ENCODE assay signal across 8 cellular contexts in the genomic region with DNA sequence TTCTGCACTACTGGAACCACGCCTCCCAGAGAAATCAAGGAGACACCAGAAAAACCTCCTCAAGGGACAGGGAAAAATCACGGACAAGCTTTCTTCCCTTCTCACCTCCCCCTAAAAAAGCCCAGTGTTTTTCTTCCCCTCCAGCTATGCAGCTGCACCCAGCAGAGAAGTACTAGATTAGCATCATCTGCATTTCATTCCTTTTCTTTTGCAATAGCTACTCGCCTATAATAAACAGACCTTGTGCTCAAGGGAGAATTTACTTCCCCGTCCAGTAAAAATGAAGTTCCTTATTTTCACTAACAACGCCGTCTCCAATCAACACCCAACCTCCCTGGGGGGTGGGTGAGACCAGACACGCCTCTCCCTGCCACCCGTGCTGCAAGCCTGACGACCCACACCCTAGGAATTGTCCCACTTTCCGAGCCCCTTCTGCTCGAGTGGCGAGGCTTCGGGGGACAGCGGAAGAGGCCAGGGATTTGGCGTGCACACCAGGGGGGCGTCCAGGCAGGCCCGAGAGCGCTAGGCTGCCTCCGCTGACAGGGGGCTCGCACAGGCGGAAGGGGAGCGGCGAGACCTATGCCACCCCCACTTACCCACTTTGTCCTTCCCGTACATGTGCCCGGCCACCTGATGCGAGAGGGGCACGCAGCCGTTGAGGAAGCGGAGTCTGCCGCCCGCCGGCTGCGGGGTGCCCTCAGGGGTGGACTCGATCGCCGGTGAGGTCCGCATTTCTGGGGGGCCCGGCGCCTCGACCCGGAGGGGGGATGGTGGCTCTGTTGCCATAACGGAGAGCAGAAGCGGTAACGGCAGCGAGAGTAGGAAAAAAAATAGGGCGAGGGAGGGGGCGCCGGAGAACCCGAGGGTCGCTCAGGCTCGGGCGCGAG. TPM values are rescaled to one million over a fixed set of nuclear protein-coding genes. Genes with fewer than 3 reads are reported as not detected.
DNase-seq lines count a peak whose midpoint lies in the region; ATAC-seq, FAIRE-seq and TF ChIP-seq lines count a peak whose summit lies in the region.

No MANE protein-coding gene starts in this region.

- TF ChIP-seq EP300 in A549 (IDR thresholded peaks at IDR 0.05), result no peak
- TF ChIP-seq EP300 in SK-N-SH (IDR thresholded peaks at IDR 0.05; ENCODE audit: borderline replicate concordance in 1 of 2, low read depth in 1 of 2, low read length in 1 of 2), result no peak

- H3K4me1 ChIP-seq in A549 (peaks cover 34% of the 10 kb centered on the region; the same call in 2 of the 3 replicates), SK-N-SH (ENCODE audit: control insufficient read depth in 1 of 2, insufficient read depth in 2 of 2, low read depth in 1 of 2, low read length in 1 of 2) (peaks cover 8 to 11% of the 10 kb centered on the region in 2 experiments; a peak in 3 of 4 replicates), parathyroid adenoma (peaks cover 5% of the 10 kb centered on the region)

- no peaks in the 10 kb centered on the region for H3K9me2 ChIP-seq in SK-N-SH

- WGBS in A549 (ENCODE audit: missing lambda C conversion rate), result 2% methylated on average over 20 of the region's 53 CpGs
- WGBS in SK-N-SH (ENCODE audit: low lambda C conversion rate), result 1% methylated on average over 22 of the region's 53 CpGs

- peaks cover 25% of the 10 kb centered on the region for H3F3A ChIP-seq in SK-N-SH (replicated peaks; ENCODE audit: insufficient read depth)

- peaks cover 0 to under 1% of the 10 kb centered on the region in 2 experiments for H3K36me3 ChIP-seq in SK-N-SH (replicated peaks in 1 of 2; ENCODE audit: control insufficient read depth in 1 of 2, insufficient read depth in 2 of 2, low read length in 1 of 2)
- no peaks in the 10 kb centered on the region for H3K36me3 ChIP-seq in parathyroid adenoma (ENCODE audit: control insufficient read depth, insufficient read depth, low read length)

- H3K79me2 ChIP-seq in SK-N-SH (ENCODE audit: insufficient read depth) (peaks cover 76% of the 10 kb centered on the region), parathyroid adenoma (peaks cover 53% of the 10 kb centered on the region)

- H3K4me2 ChIP-seq in A549 (peak overlapping the region; percentile 96), SK-N-SH (peak overlapping the region; percentile 87), parathyroid adenoma (ENCODE audit: low read length) (peak overlapping the region; percentile 83)

- H3K9ac ChIP-seq in SK-N-SH (peak overlapping the region; percentile 77), parathyroid adenoma (peak overlapping the region; percentile 94)

- TF ChIP-seq CTCF in A549 (IDR thresholded peaks at IDR 0.05) (no peak), SK-N-SH (IDR thresholded peaks at IDR 0.05) (no peak), parathyroid adenoma (IDR thresholded peaks at IDR 0.05) (no peak)

- no peak for TF ChIP-seq POLR2A in A549 (IDR thresholded peaks at IDR 0.05; ENCODE audit: low read length)

- H3K9me3 ChIP-seq in A549 (no peaks in the 10 kb centered on the region), SK-N-SH (no peaks in the 10 kb centered on the region), parathyroid adenoma (ENCODE audit: control insufficient read depth, low read length) (no peaks in the 10 kb centered on the region)

- H3K27ac ChIP-seq in A549 (peak overlapping the region; percentile 79 to 94), SK-N-SH (ENCODE audit: low read depth in 2 of 2, low read length in 1 of 2) (peak overlapping the region; percentile 86 to 93), angular gyrus (ENCODE audit: low read depth, low read length) (peak overlapping the region; percentile 48), parathyroid adenoma (peak overlapping the region; percentile 99)

- peak overlapping the region; percentile 48; the same call in 1 of the 2 replicates for H2AFZ ChIP-seq in SK-N-SH (ENCODE audit: low read depth)
- peak overlapping the region; percentile 33 for H2AFZ ChIP-seq in parathyroid adenoma

- H3K4me3 ChIP-seq in A549 (peak overlapping the region; percentile 61), SK-N-SH (ENCODE audit: low read depth in 2 of 2, low read length in 1 of 2) (peak overlapping the region; percentile 74 to 96), parathyroid adenoma (ENCODE audit: low read depth, low read length) (peak overlapping the region; percentile 87)

- POLR2A ChIA-PET in A549 (lab: Yijun Ruan, JAX) (interaction anchor here (0.6 to 2.1 kb wide), 3 partner anchors 25 to 571 kb away, joined by 3 to 11 read pairs (median 3); no protein-coding TSS in a partner anchor), SK-N-SH (lab: Yijun Ruan, JAX) (interaction anchor here (0.9 kb wide), 1 partner anchor 120 kb away, joined by 3 read pairs; no protein-coding TSS in a partner anchor)

- no peaks in the 10 kb centered on the region for H3K27me3 ChIP-seq in SK-N-SH (ENCODE audit: insufficient read depth)
- H3K27me3 ChIP-seq in parathyroid adenoma (ENCODE audit: control insufficient read depth, insufficient read depth, low read length), result no peaks in the 10 kb centered on the region

- CTCF ChIA-PET in A549 (lab: Yijun Ruan, JAX), result interaction anchor here (1.2 to 2.9 kb wide), 2 partner anchors 89 to 90 kb away, joined by 5 to 19 read pairs; no protein-coding TSS in a partner anchor
- CTCF ChIA-PET in SK-N-SH (lab: Yijun Ruan, JAX), result interaction anchor here (1.1 to 3.2 kb wide), 2 partner anchors 90 to 114 kb away, joined by 3 to 20 read pairs; no protein-coding TSS in a partner anchor

- DNase-seq in A549 (ENCODE audit: low read depth in 1 of 2, low spot score in 1 of 2) (peak in 1 of 2 experiments; percentile 51), SK-N-SH (peak; percentile 51), left cardiac atrium (peak; percentile 40), HPDE6-E6E7 (ENCODE audit: extremely low spot score) (no peak)

- intact Hi-C loops in left cardiac atrium (cut with DNase I), result no loop called here

- FAIRE-seq in A549 (lab: Jason Lieb, UNC), result no peak

- ATAC-seq in A549 (peak; percentile 6 to 10; a peak in 4 of 6 replicates), GM18511 (IDR thresholded peaks at IDR 0.05; ENCODE audit: unreplicated experiment) (peak; percentile 11), HG03342 (IDR thresholded peaks at IDR 0.05; ENCODE audit: unreplicated experiment) (peak; percentile 4), left cardiac atrium (peak; percentile 7 to 10)

- H4K20me1 ChIP-seq in SK-N-SH (ENCODE audit: insufficient read depth), result no peaks in the 10 kb centered on the region

- TF ChIP-seq RAD21 in A549 (conservative IDR thresholded peaks at IDR 0.05 in 1 of 2, IDR thresholded peaks at IDR 0.05 in 1 of 2), result no peak
- TF ChIP-seq RAD21 in SK-N-SH (IDR thresholded peaks at IDR 0.05; ENCODE audit: low read length), result no peak

TF ChIP-seq in A549, 52 proteins besides CTCF, POLR2A, EP300 and RAD21 (continues in another document):
- TF ChIP-seq PHF8 (IDR thresholded peaks at IDR 0.05; ENCODE audit: borderline replicate concordance, low read depth) (peak; percentile 64), CEBPB (IDR thresholded peaks at IDR 0.05) (peak in 1 of 2 experiments; percentile 36; a peak in 2 of 4 replicates), RFX5 (IDR thresholded peaks at IDR 0.05) (no peak), RCOR1 (IDR thresholded peaks at IDR 0.05; ENCODE audit: low read depth, low read length) (no peak), KDM1A (IDR thresholded peaks at IDR 0.05; ENCODE audit: low read depth) (no peak), GATA3 (IDR thresholded peaks at IDR 0.05; ENCODE audit: borderline replicate concordance) (no peak)
- TF ChIP-seq, protein P1, sequence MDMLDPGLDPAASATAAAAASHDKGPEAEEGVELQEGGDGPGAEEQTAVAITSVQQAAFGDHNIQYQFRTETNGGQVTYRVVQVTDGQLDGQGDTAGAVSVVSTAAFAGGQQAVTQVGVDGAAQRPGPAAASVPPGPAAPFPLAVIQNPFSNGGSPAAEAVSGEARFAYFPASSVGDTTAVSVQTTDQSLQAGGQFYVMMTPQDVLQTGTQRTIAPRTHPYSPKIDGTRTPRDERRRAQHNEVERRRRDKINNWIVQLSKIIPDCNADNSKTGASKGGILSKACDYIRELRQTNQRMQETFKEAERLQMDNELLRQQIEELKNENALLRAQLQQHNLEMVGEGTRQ (IDR thresholded peaks at IDR 0.05), result no peak

TF ChIP-seq in SK-N-SH, 30 proteins besides CTCF, POLR2A, EP300 and RAD21 (continues in another document):
- no peak for TF ChIP-seq TAF1 (IDR thresholded peaks at IDR 0.05; ENCODE audit: borderline replicate concordance, low read depth, low read length)
- TF ChIP-seq SMC3 (IDR thresholded peaks at IDR 0.05; ENCODE audit: low read depth, low read length), result no peak

RNA-seq across cellular contexts. Expression of a gene that starts 0.6 kb away (rescaled TPM):
- polyA plus RNA-seq in A549 (2011; rRNA removed) (3.7 and 5.6 TPM in 2 replicates), A549 (2017; fragmentation: RNase III; extraction: RNeasy Plus Mini Kit Qiagen cat#74134 plus additional on column Dnase treatment) (2.9 to 3.2 TPM (median 3.0 TPM) in 3 replicates), SK-N-SH (2012; rRNA removed) (0.71 and 0.88 TPM in 2 replicates)
- 0.59 and 0.74 TPM in 2 replicates for polyA plus RNA-seq in A549 (2012; cell fraction: cytosol; rRNA removed)
- 0.37 and 0.65 TPM in 2 replicates for polyA plus RNA-seq in A549 (2012; cell fraction: nucleus; rRNA removed)
- 2.1 and 2.7 TPM in 2 replicates for polyA minus RNA-seq in A549 (2011; rRNA and poly(A)+ RNA removed)
- polyA plus RNA-seq in SK-N-SH (2012; cell fraction: cytosol; rRNA removed), result 1.4 and 1.8 TPM in 2 replicates
- 0.52 and 1.0 TPM in 2 replicates for polyA plus RNA-seq in SK-N-SH (2012; cell fraction: nucleus; rRNA removed)
- 1 to 10 TPM; 2.7 to 3.1 TPM for total RNA-seq in left cardiac atrium

RNA-seq across cellular contexts. Expression of a gene that starts 1.9 kb away (rescaled TPM):
- polyA plus RNA-seq in A549 (2011; rRNA removed) (102 and 111 TPM in 2 replicates), A549 (2017; fragmentation: RNase III; extraction: RNeasy Plus Mini Kit Qiagen cat#74134 plus additional on column Dnase treatment) (43.5 to 48.6 TPM (median 48.1 TPM) in 3 replicates), SK-N-SH (2012; rRNA removed) (34.1 and 40.8 TPM in 2 replicates)
- 22.7 and 26.3 TPM in 2 replicates for polyA plus RNA-seq in A549 (2012; cell fraction: cytosol; rRNA removed)
- 5.6 and 7.2 TPM in 2 replicates for polyA plus RNA-seq in A549 (2012; cell fraction: nucleus; rRNA removed)
- polyA minus RNA-seq in A549 (2011; rRNA and poly(A)+ RNA removed), result 3.9 and 7.8 TPM in 2 replicates
- 48.7 and 73.6 TPM in 2 replicates for polyA plus RNA-seq in SK-N-SH (2012; cell fraction: cytosol; rRNA removed)
- 16.4 and 24.1 TPM in 2 replicates for polyA plus RNA-seq in SK-N-SH (2012; cell fraction: nucleus; rRNA removed)
- 100 to 1,000 TPM; 133 to 135 TPM for total RNA-seq in left cardiac atrium

Comparison
In these comparisons a context has a peak if more than half of its experiments do, and no peak if none do; other contexts are left out.
1. H3K27ac ChIP-seq: peak in every context shown above with its lines; median percentile 99 in parathyroid adenoma; 90 in SK-N-SH; 86 in A549; 48 in angular gyrus.